Comparison of ENCODE assay signal across 8 cellular contexts in the genomic region with DNA sequence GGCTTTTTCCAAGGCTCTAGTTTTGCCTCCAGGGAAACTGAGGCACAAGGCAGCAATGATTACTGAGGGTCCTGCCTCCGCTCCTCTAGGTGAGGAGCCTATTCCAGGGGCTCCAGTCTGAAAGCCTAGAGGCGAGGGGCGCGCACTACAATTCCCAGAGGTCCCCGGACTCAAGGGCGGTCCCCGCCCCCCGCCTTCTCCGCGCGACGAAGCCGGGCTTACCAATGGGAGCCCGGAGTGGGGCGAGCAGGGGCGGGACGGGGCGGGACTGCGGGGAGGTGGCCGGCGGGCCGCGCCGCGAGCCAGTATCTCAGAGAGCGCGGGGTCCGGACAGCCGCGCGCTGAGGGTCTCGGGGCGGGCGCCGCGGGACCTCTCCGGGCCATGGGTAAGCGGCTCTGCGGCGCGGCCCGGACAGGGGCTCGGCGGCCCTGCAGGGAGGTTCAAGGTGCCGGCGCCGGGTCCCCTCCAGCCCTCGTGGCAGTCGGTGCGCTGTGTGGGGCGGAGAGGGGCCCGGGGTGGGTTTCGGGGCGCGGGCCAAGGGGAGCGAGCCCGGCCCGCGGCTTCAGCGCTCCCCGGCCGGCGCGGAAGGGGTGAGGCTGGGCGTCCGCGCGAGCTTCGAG. TPM values are rescaled to one million over a fixed set of nuclear protein-coding genes. Genes with fewer than 3 reads are reported as not detected.
A peak's percentile ranks its signal among the peaks of the same experiment; 100 is the strongest.
DNase-seq lines count a peak whose midpoint lies in the region; ATAC-seq lines count a peak whose summit lies in the region.

ARID5A (plus strand) TSS at position 308 of the 621 bp plus-strand sequence; CDS start at position 383, 75 bp downstream.

- peak within 1 kb of the TSS; percentile 13 for H3K27ac ChIP-seq in epithelial cell of prostate

- peak; percentile 39 for ATAC-seq in GM21447 (IDR thresholded peaks at IDR 0.05; ENCODE audit: unreplicated experiment)

- DNase-seq in DMS 273 treated with DMSO at 0.1 percent for 48 hours (lab: John Stamatoyannopoulos, UW) (peak; percentile 41), HuH-7 (ENCODE audit: low spot score) (peak; percentile 98), OCI-M1 (lab: John Stamatoyannopoulos, UW) (peak; percentile 94), activated T-cell treated with anti-CD3 and anti-CD28 coated beads for 1 hour (ENCODE audit: low read depth) (peak; percentile 90), epithelial cell of prostate (ENCODE audit: low read depth, low spot score) (peak; percentile 34), mucosa of gallbladder (ENCODE audit: low spot score) (peak; percentile 93)
- DNase-seq in stimulated activated CD8-positive, alpha-beta memory T cell treated with anti-CD3 and anti-CD28 coated beads, Interleukin-4, amount 100 ng/mL, for 24 hours (ENCODE audit: low read depth): peak; percentile 93

RNA-seq across cellular contexts. Expression of gene ARID5A, which starts in this region (rescaled TPM):
- total RNA-seq in mucosa of gallbladder: 30.2 TPM

Comparison
In these comparisons a context has a peak if more than half of its experiments do, and no peak if none do; other contexts are left out.
1. Peak in every context shown above with its lines: DNase-seq, ATAC-seq and H3K27ac ChIP-seq.
2. DNase-seq: peak in every context shown above with its lines; median percentile 98 in HuH-7; 94 in OCI-M1; 93 in mucosa of gallbladder; 93 in stimulated activated CD8-positive, alpha-beta memory T cell treated with anti-CD3 and anti-CD28 coated beads, Interleukin-4, amount 100 ng/mL, for 24 hours; 90 in activated T-cell treated with anti-CD3 and anti-CD28 coated beads for 1 hour; 41 in DMS 273 treated with DMSO at 0.1 percent for 48 hours; 34 in epithelial cell of prostate.